In genomic region chr5:53478411-53479044, GRCh38 we compare ENCODE assay signal across 1 cellular context.
A peak's percentile ranks its signal among the peaks of the same experiment; 100 is the strongest.
TF ChIP-seq lines count a peak whose summit lies in the region.

No MANE protein-coding gene starts in this region.

TF ChIP-seq in HEK293, 187 proteins besides CTCF, POLR2A, EP300 and RAD21 (continued from another document):
- TF ChIP-seq PRDM1 (tag by site-specific recombination; IDR thresholded peaks at IDR 0.05) (peak; percentile 99), ZNF600 (tag by site-specific recombination; IDR thresholded peaks at IDR 0.05) (peak; percentile 84), ZNF211 (tag by site-specific recombination; IDR thresholded peaks at IDR 0.05; ENCODE audit: low read depth) (no peak), ZSCAN23 (tag by site-specific recombination; IDR thresholded peaks at IDR 0.05) (peak; percentile 67; the same call in 1 of the 2 replicates), TRIM28 (IDR thresholded peaks at IDR 0.05; ENCODE audit: borderline replicate concordance, low read length) (no peak), ZNF571 (tag by site-specific recombination; IDR thresholded peaks at IDR 0.05) (no peak), ZNF335 (tag by site-specific recombination; conservative IDR thresholded peaks at IDR 0.05) (peak; percentile 68), ZNF792 (tag by site-specific recombination; IDR thresholded peaks at IDR 0.05) (no peak), ZNF629 (tag by site-specific recombination; IDR thresholded peaks at IDR 0.05) (peak; percentile 43; the same call in 1 of the 2 replicates), ZBTB17 (tag by site-specific recombination; IDR thresholded peaks at IDR 0.05) (peak; percentile 95), ZNF692 (tag by site-specific recombination; IDR thresholded peaks at IDR 0.05) (peak; percentile 83), ZNF76 (tag by site-specific recombination; IDR thresholded peaks at IDR 0.05; ENCODE audit: borderline replicate concordance, low read depth) (peak; percentile 59; the same call in 1 of the 2 replicates), KLF16 (tag by site-specific recombination; IDR thresholded peaks at IDR 0.05) (0 out of 2 replicates have a peak, but pooled peaks have one; percentile 24), ZIC2 (tag by site-specific recombination; IDR thresholded peaks at IDR 0.05) (no peak), ZNF785 (tag by site-specific recombination; IDR thresholded peaks at IDR 0.05) (peak; percentile 49; the same call in 1 of the 2 replicates), PATZ1 (tag by site-specific recombination; IDR thresholded peaks at IDR 0.05) (peak; percentile 90), ZNF2 (tag by site-specific recombination; IDR thresholded peaks at IDR 0.05) (peak; percentile 88; the same call in 1 of the 2 replicates), ZNF843 (tag by site-specific recombination; IDR thresholded peaks at IDR 0.05) (0 out of 2 replicates have a peak, but pooled peaks have one; percentile 58), ZNF132 (tag by site-specific recombination; IDR thresholded peaks at IDR 0.05; ENCODE audit: borderline replicate concordance) (no peak), ZNF394 (tag by site-specific recombination; IDR thresholded peaks at IDR 0.05; ENCODE audit: borderline replicate concordance) (peak; percentile 32; the same call in 1 of the 2 replicates), ZNF274 (IDR thresholded peaks at IDR 0.05; ENCODE audit: low read length) (no peak), ZNF274 (tag by site-specific recombination; IDR thresholded peaks at IDR 0.05; ENCODE audit: borderline replicate concordance) (no peak), MZF1 (tag by site-specific recombination; IDR thresholded peaks at IDR 0.05; ENCODE audit: borderline replicate concordance) (peak; percentile 82; the same call in 1 of the 2 replicates), KLF8 (tag by site-specific recombination; IDR thresholded peaks at IDR 0.05) (peak; percentile 80; the same call in 1 of the 2 replicates)
TF ChIP-seq in HEK293: peak in this region for 52.
